23 cellular contexts compared by ENCODE assay signal in the genomic region with DNA sequence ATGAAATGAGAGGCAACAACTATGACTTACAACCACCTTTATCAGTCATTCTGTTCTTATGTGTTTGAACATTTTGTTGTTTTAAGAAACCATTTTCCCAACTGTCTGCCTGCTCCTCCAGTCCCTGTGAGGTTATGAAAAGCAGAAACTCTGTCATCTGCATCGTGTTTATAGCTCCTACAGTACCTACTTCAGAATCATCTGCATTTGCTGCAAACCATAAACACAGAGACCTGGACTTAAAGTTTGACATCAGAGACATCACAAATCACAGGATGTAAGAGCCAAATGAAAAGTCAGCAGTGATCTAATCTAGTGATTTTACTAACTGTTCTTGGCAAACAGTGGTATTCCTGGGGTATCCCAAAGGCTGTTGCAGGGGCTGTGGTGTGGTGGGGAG. TPM values are rescaled to one million over a fixed set of nuclear protein-coding genes. Genes with fewer than 3 reads are reported as not detected.
"Had no signal": no experiment of that assay in that cellular context is flagged by ENCODE, and none has a peak within 500 bp of the region (broad histone marks: within the 10 kb centered on the region; RNA-seq: fewer than 3 reads in every experiment).

No MANE protein-coding gene starts in this region.

- H3K27me3 Mint-ChIP-seq: stimulated activated memory B cell treated with anti-CD40 and anti-IgM and Interleukin-4, amounts not matched to agents 10 μg/mL and 1 μg/mL and 100 μg/mL, for 72 hours had no signal

- FAIRE-seq: colon, kidney, pancreas had no signal

- H3K9me3 ChIP-seq: gastroesophageal sphincter, heart left ventricle, pancreas, right atrium auricular region, spleen, thoracic aorta, tibial nerve, upper lobe of left lung, uterus had no signal

- H2AFZ ChIP-seq: hepatocyte had no signal

- H3K4me3 Mint-ChIP-seq: naive thymus-derived CD8-positive, alpha-beta T cell; stimulated activated memory B cell treated with anti-CD40 and anti-IgM and Interleukin-4, amounts not matched to agents 10 μg/mL and 1 μg/mL and 100 μg/mL, for 72 hours had no signal

- H3K4me3 ChIP-seq: dorsolateral prefrontal cortex, gastroesophageal sphincter, heart left ventricle, hepatocyte, pancreas, right atrium auricular region, spleen, thoracic aorta, tibial nerve, upper lobe of left lung, uterus had no signal

- H3K4me1 Mint-ChIP-seq: stimulated activated memory B cell treated with anti-CD40 and anti-IgM and Interleukin-4, amounts not matched to agents 10 μg/mL and 1 μg/mL and 100 μg/mL, for 72 hours had no signal

- DNase-seq: cerebellar nuclear complex; dorsolateral prefrontal cortex; effector CD4-positive, alpha-beta T cell; foreskin keratinocyte; heart left ventricle; kidney; mesendoderm; naive thymus-derived CD8-positive, alpha-beta T cell; occipital lobe; pancreas; spleen; stimulated activated CD4-positive, alpha-beta T cell treated with anti-CD3 and anti-CD28 coated beads, Interleukin-4, amount 100 ng/mL, for 4 hours; stimulated activated naive CD8-positive, alpha-beta T cell treated with anti-CD3 and anti-CD28 coated beads, Interleukin-15, Interleukin-2, amounts not matched to agents 100 U/mL and 50 U/mL, for 24 hours; upper lobe of left lung; uterus had no signal

- H3K36me3 Mint-ChIP-seq: naive thymus-derived CD8-positive, alpha-beta T cell; stimulated activated memory B cell treated with anti-CD40 and anti-IgM and Interleukin-4, amounts not matched to agents 10 μg/mL and 1 μg/mL and 100 μg/mL, for 72 hours had no signal

- H3K4me1 ChIP-seq: foreskin keratinocyte, pancreas, upper lobe of left lung had no signal

- H3K36me3 ChIP-seq: gastroesophageal sphincter, heart left ventricle, pancreas, right atrium auricular region, spleen, thoracic aorta, upper lobe of left lung, uterus had no signal

- H3K27ac Mint-ChIP-seq: naive thymus-derived CD8-positive, alpha-beta T cell; progenitor cell of endocrine pancreas; stimulated activated memory B cell treated with anti-CD40 and anti-IgM and Interleukin-4, amounts not matched to agents 10 μg/mL and 1 μg/mL and 100 μg/mL, for 72 hours had no signal

- H3K27ac ChIP-seq: foreskin keratinocyte, gastroesophageal sphincter, heart left ventricle, hepatocyte, pancreas, right atrium auricular region, spleen, thoracic aorta, tibial nerve, upper lobe of left lung, uterus had no signal

- H3K4me2 ChIP-seq: hepatocyte had no signal

- H3K27me3 ChIP-seq: dorsolateral prefrontal cortex, foreskin keratinocyte, gastroesophageal sphincter, heart left ventricle, hepatocyte, pancreas, right atrium auricular region, spleen, tibial nerve, upper lobe of left lung, uterus had no signal

RNA-seq across cellular contexts. Expression of gene CDH11, which starts 55.2 kb away (rescaled TPM):
- total RNA-seq: naive thymus-derived CD8-positive, alpha-beta T cell had no signal
- polyA plus RNA-seq: naive thymus-derived CD8-positive, alpha-beta T cell had no signal
